13 cellular contexts compared by ENCODE assay signal in genomic region chr6:128370072-128370471, GRCh38.
DNase-seq lines count a peak whose midpoint lies in the region; FAIRE-seq and TF ChIP-seq lines count a peak whose summit lies in the region.
"Had no signal": no experiment of that assay in that cellular context is flagged by ENCODE, and none has a peak within 500 bp of the region (broad histone marks: within the 10 kb centered on the region; RNA-seq: fewer than 3 reads in every experiment).

No MANE protein-coding gene starts in this region.

- WGBS in liver, result 68% methylated on average over 2 of the region's 2 CpGs

- peaks cover 9% of the 10 kb centered on the region for H3K9me3 Mint-ChIP-seq in type B pancreatic cell

- H3K4me1 Mint-ChIP-seq in type B pancreatic cell (ENCODE audit: unreplicated experiment), result peaks cover 11% of the 10 kb centered on the region
- H3K4me1 Mint-ChIP-seq: CD8-positive, alpha-beta memory T cell; naive B cell had no signal

- DNase-seq in AG08395 (ENCODE audit: low spot score), result peak; percentile 74
- peak; percentile 3 for DNase-seq in HPDE6-E6E7 (ENCODE audit: extremely low spot score)
- DNase-seq in choroid plexus epithelial cell (ENCODE audit: low read depth), result peak; percentile 70
- no peak for DNase-seq in D721Med (ENCODE audit: insufficient read length, low spot score)
- no peak for DNase-seq in type B pancreatic cell (ENCODE audit: extremely low spot score, unreplicated experiment)
- DNase-seq in SIG-M5 (lab: John Stamatoyannopoulos, UW), result no peak
- DNase-seq in stimulated activated CD4-positive, alpha-beta T cell treated with anti-CD3 and anti-CD28 coated beads, Interleukin-2, amount 100 ng/mL, for 24 hours, result no peak
- DNase-seq: CD8-positive, alpha-beta memory T cell; central memory CD4-positive, alpha-beta T cell; naive B cell; NCI-H1105 had no signal

- H3K27me3 Mint-ChIP-seq in type B pancreatic cell, result no peaks in the 10 kb centered on the region

- no peak overlapping the region for H3K27ac ChIP-seq in liver (ENCODE audit: low read depth in 1 of 2, low read length in 2 of 2)
- H3K27ac ChIP-seq: HL-60 had no signal

- H3K4me1 ChIP-seq in liver (ENCODE audit: control insufficient read depth in 4 of 4, insufficient read depth in 4 of 4, low read length in 3 of 4), result peaks cover 1 to 40% (median 9%) of the 10 kb centered on the region in 4 donors

- no peaks in the 10 kb centered on the region for H3K27me3 ChIP-seq in liver (ENCODE audit: control insufficient read depth in 4 of 4, insufficient read depth in 4 of 4, low read length in 3 of 4)

- H3K36me3 Mint-ChIP-seq in type B pancreatic cell, result peaks cover 16% of the 10 kb centered on the region
- H3K36me3 Mint-ChIP-seq: naive B cell had no signal

- TF ChIP-seq CTCF in choroid plexus epithelial cell (conservative IDR thresholded peaks at IDR 0.05; ENCODE audit: low read depth, low read length) (no peak), liver (IDR thresholded peaks at IDR 0.05; ENCODE audit: low read depth, low read length, missing input control) (peak; percentile 13), D721Med (IDR thresholded peaks at IDR 0.05; ENCODE audit: insufficient read depth, missing control alignments) (no peak), type B pancreatic cell (conservative IDR thresholded peaks at IDR 0.05) (no peak)

- peaks cover 0 to 1% (median 0%) of the 10 kb centered on the region in 4 donors for H3K36me3 ChIP-seq in liver (ENCODE audit: control insufficient read depth in 4 of 4, insufficient read depth in 3 of 4, low read depth in 1 of 4, low read length in 3 of 4)

- H3K9ac ChIP-seq in liver (ENCODE audit: low read depth in 1 of 2, low read length in 2 of 2), result no peak overlapping the region

- no peaks in the 10 kb centered on the region for H3K9me3 ChIP-seq in liver (ENCODE audit: control insufficient read depth in 4 of 4, low read length in 3 of 4)

- no peak for FAIRE-seq in D721Med (lab: Jason Lieb, UNC)

- H3K4me3 ChIP-seq in choroid plexus epithelial cell (ENCODE audit: low read depth, low read length) (no peak overlapping the region), liver (ENCODE audit: low read depth in 1 of 3, low read length in 3 of 3) (no peak overlapping the region)

- no peak overlapping the region for H3K4me3 Mint-ChIP-seq in type B pancreatic cell
- H3K4me3 Mint-ChIP-seq: CD8-positive, alpha-beta memory T cell; naive B cell had no signal

- TF ChIP-seq RAD21 in liver (IDR thresholded peaks at IDR 0.05), result no peak

- no peak overlapping the region for H3K27ac Mint-ChIP-seq in type B pancreatic cell
- H3K27ac Mint-ChIP-seq: CD8-positive, alpha-beta memory T cell; naive B cell had no signal

TF ChIP-seq in liver, 16 proteins besides CTCF, POLR2A, EP300 and RAD21:
- peak; percentile 92 to 93 for TF ChIP-seq JUND (IDR thresholded peaks at IDR 0.05)
- TF ChIP-seq MAX (IDR thresholded peaks at IDR 0.05), result no peak
- peak; percentile 59 for TF ChIP-seq ATF3 (IDR thresholded peaks at IDR 0.05)

Comparison
In these comparisons a context has a peak if more than half of its experiments do, and no peak if none do; other contexts are left out.
1. DNase-seq: peak in AG08395 (single experiment), HPDE6-E6E7 (single experiment) and choroid plexus epithelial cell (single experiment); none in D721Med (single experiment), type B pancreatic cell (single experiment), SIG-M5 (single experiment) and stimulated activated CD4-positive, alpha-beta T cell treated with anti-CD3 and anti-CD28 coated beads, Interleukin-2, amount 100 ng/mL, for 24 hours (0 of 2).